ENCODE assay signal across 8 cellular contexts in genomic region chr10:124697837-124698559, GRCh38. TPM values are rescaled to one million over a fixed set of nuclear protein-coding genes. Genes with fewer than 3 reads are reported as not detected.
DNase-seq lines count a peak whose midpoint lies in the region; ATAC-seq and TF ChIP-seq lines count a peak whose summit lies in the region.

No MANE protein-coding gene starts in this region.

- H3K27ac ChIP-seq in dorsolateral prefrontal cortex, result peak overlapping the region; percentile 51 to 100 (median 97)

- peak in 6 of 56 donors; percentile 5 to 18 (median 11) for TF ChIP-seq CTCF in dorsolateral prefrontal cortex (IDR thresholded peaks at IDR 0.05 in 54 of 56, conservative IDR thresholded peaks at IDR 0.05 in 2 of 56; ENCODE audit: low read depth in 1 of 56, partially characterized antibody in 56 of 56)

- ATAC-seq in stimulated activated naive CD8-positive, alpha-beta T cell treated with anti-CD3 and anti-CD28 coated beads, Interleukin-15, Interleukin-2, amounts not matched to agents 100 U/mL and 50 U/mL, for 24 hours, result peak; percentile 24

- no peak overlapping the region for H3K4me3 ChIP-seq in dorsolateral prefrontal cortex

- H3K27me3 ChIP-seq in dorsolateral prefrontal cortex, result no peaks in the 10 kb centered on the region

- intact Hi-C loops in dorsolateral prefrontal cortex (cut with DNase I), result no loop called here

- peak; percentile 24 for DNase-seq in NCI-H2107 treated with DMSO at 0.1 percent for 48 hours (lab: John Stamatoyannopoulos, UW; ENCODE audit: unreplicated experiment)
- no peak for DNase-seq in NCI-H2107 (lab: John Stamatoyannopoulos, UW)
- DNase-seq in SHP77 treated with DMSO at 0.1 percent for 48 hours (lab: John Stamatoyannopoulos, UW), result peak; percentile 83
- DNase-seq in dorsolateral prefrontal cortex, result no peak
- peak; percentile 62 for DNase-seq in stimulated activated naive CD8-positive, alpha-beta T cell treated with anti-CD3 and anti-CD28 coated beads, Interleukin-15, Interleukin-2, amounts not matched to agents 100 U/mL and 50 U/mL, for 24 hours
- no peak for DNase-seq in SK-N-DZ (ENCODE audit: low spot score)
- DNase-seq in NOMO-1 (lab: John Stamatoyannopoulos, UW; ENCODE audit: unreplicated experiment in 2 of 2), result no peak
- no peak for DNase-seq in NCI-H345 treated with DMSO at 0.1 percent for 48 hours (lab: John Stamatoyannopoulos, UW; ENCODE audit: unreplicated experiment)

RNA-seq across cellular contexts. Expression of gene FAM53B, which starts 46.2 kb away (rescaled TPM):
- total RNA-seq in dorsolateral prefrontal cortex, result 100 to 1,000 TPM in 2 of 120 experiments, 10 to 100 TPM in 118; 30.6 to 142 (median 58.2) TPM
- polyA plus RNA-seq in SK-N-DZ (2014; cell fraction: cytosol; rRNA removed), result 17.1 and 21.9 TPM in 2 replicates
- polyA plus RNA-seq in SK-N-DZ (2014; cell fraction: nucleus; rRNA removed), result 15.9 and 19.3 TPM in 2 replicates

Comparison
In these comparisons a context has a peak if more than half of its experiments do, and no peak if none do; other contexts are left out.
1. DNase-seq: peak in NCI-H2107 treated with DMSO at 0.1 percent for 48 hours (single experiment), SHP77 treated with DMSO at 0.1 percent for 48 hours (single experiment) and stimulated activated naive CD8-positive, alpha-beta T cell treated with anti-CD3 and anti-CD28 coated beads, Interleukin-15, Interleukin-2, amounts not matched to agents 100 U/mL and 50 U/mL, for 24 hours (single experiment); none in NCI-H2107 (single experiment), dorsolateral prefrontal cortex (0 of 10), SK-N-DZ (single experiment), NOMO-1 (0 of 2) and NCI-H345 treated with DMSO at 0.1 percent for 48 hours (single experiment).